12 cellular contexts compared by ENCODE assay signal in the genomic region with DNA sequence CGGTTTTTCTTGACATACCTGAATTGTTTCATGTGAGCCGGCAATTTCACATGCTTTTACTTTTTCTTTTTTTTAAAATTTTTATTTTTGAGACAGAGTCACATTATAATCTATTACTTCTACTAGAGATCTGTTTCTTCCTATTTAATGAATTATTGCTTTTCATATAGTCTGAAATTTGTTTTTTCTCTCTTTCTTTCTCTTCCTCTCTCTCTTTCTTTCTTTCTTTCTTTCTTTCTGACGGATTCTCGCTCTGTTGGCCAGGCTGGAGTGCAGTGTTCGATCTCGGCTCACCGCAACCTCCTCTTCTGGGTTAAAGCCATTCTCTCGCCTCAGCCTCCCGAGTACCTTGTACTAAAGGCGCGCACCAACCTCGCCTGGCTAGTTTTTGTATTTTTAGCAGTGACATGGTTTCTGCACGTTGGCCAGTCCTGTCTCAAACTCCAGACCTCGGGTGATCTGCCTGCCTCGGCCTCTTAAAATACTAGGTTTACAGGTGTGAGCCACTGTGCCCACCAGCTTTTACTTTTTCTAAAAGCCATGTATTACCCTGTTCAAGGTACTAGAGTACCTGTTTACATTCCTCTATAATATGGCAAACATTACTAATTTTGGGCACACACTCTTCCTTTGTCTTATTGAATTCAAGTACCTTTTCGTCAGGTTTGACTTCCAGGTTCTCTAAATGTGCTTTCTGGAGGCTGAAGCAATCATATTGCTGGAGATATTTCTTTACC.
DNase-seq lines count a peak whose midpoint lies in the region; ATAC-seq, FAIRE-seq and TF ChIP-seq lines count a peak whose summit lies in the region.
"Had no signal": no experiment of that assay in that cellular context is flagged by ENCODE, and none has a peak within 500 bp of the region (broad histone marks: within the 10 kb centered on the region; RNA-seq: fewer than 3 reads in every experiment).

No MANE protein-coding gene starts in this region.

- H3K27me3 Mint-ChIP-seq in activated naive CD8-positive, alpha-beta T cell treated with anti-CD3 and anti-CD28 coated beads, Interleukin-2, amount 50 U/mL, for 24 hours: peaks cover 63% of the 10 kb centered on the region
- peaks cover 20 to 62% (median 56%) of the 10 kb centered on the region in 5 donors for H3K27me3 Mint-ChIP-seq in naive thymus-derived CD4-positive, alpha-beta T cell

- no peak for TF ChIP-seq POLR2A in H54 (IDR thresholded peaks at IDR 0.05; ENCODE audit: low read depth, low read length)

- FAIRE-seq in H54 (lab: Jason Lieb, UNC): no peak

- H3K4me3 ChIP-seq in BJ (ENCODE audit: low read depth, low read length): peak overlapping the region; percentile 44
- peak overlapping the region; percentile 61 for H3K4me3 ChIP-seq in HFF-Myc (replicated peaks; ENCODE audit: low read depth, low read length)
- no peak overlapping the region for H3K4me3 ChIP-seq in naive thymus-derived CD4-positive, alpha-beta T cell (ENCODE audit: low read length)

- peaks cover 30% of the 10 kb centered on the region for H3K4me1 Mint-ChIP-seq in activated naive CD8-positive, alpha-beta T cell treated with anti-CD3 and anti-CD28 coated beads, Interleukin-2, amount 50 U/mL, for 24 hours
- H3K4me1 Mint-ChIP-seq in naive thymus-derived CD4-positive, alpha-beta T cell: peaks cover 24 to 34% (median 30%) of the 10 kb centered on the region in 7 donors

- no peak for TF ChIP-seq CTCF in BJ (IDR thresholded peaks at IDR 0.05; ENCODE audit: insufficient read depth, low read depth, low read length)
- TF ChIP-seq CTCF in HFF-Myc (IDR thresholded peaks at IDR 0.05; ENCODE audit: low read depth, low read length, missing control alignments): no peak

- no peak for DNase-seq in BJ (ENCODE audit: low read depth)
- no peak for DNase-seq in HFF-Myc (ENCODE audit: extremely low read depth, low read depth)
- no peak for DNase-seq in activated naive CD8-positive, alpha-beta T cell treated with anti-CD3 and anti-CD28 coated beads, Interleukin-2, amount 50 U/mL, for 24 hours
- DNase-seq in naive thymus-derived CD4-positive, alpha-beta T cell: no peak
- no peak for DNase-seq in HuH-7.5 (ENCODE audit: low spot score)
- no peak for DNase-seq in caudate nucleus (lab: John Stamatoyannopoulos, UW)
- no peak for DNase-seq in H54 (ENCODE audit: insufficient read length, low spot score)
- no peak for DNase-seq in NCI-H1417 treated with DMSO at 0.1 percent for 48 hours (lab: John Stamatoyannopoulos, UW)
- DNase-seq: activated CD4-positive, alpha-beta T cell treated with anti-CD3 and anti-CD28 coated beads, Interleukin-2, amount 50 U/mL, for 1 hour; cerebellar nuclear complex; OCI-M1 had no signal

- ATAC-seq in activated naive CD8-positive, alpha-beta T cell treated with anti-CD3 and anti-CD28 coated beads, Interleukin-2, amount 50 U/mL, for 24 hours: no peak
- ATAC-seq in naive thymus-derived CD4-positive, alpha-beta T cell: no peak

- no peaks in the 10 kb centered on the region for H3K9me3 Mint-ChIP-seq in activated naive CD8-positive, alpha-beta T cell treated with anti-CD3 and anti-CD28 coated beads, Interleukin-2, amount 50 U/mL, for 24 hours
- H3K9me3 Mint-ChIP-seq in naive thymus-derived CD4-positive, alpha-beta T cell: peaks cover 0 to 10% (median 0%) of the 10 kb centered on the region in 11 donors

- H3K27ac Mint-ChIP-seq in activated naive CD8-positive, alpha-beta T cell treated with anti-CD3 and anti-CD28 coated beads, Interleukin-2, amount 50 U/mL, for 24 hours: peak overlapping the region; percentile 12
- H3K27ac Mint-ChIP-seq in naive thymus-derived CD4-positive, alpha-beta T cell: no peak overlapping the region

- H3K9me3 ChIP-seq in naive thymus-derived CD4-positive, alpha-beta T cell (ENCODE audit: control insufficient read depth in 2 of 3, low read length in 3 of 3): no peaks in the 10 kb centered on the region
- H3K9me3 ChIP-seq: vagina had no signal

- POLR2A ChIA-PET in BJ (lab: Charles Lee): no interaction called here
- POLR2A ChIA-PET in naive thymus-derived CD4-positive, alpha-beta T cell (lab: Charles Lee): no interaction called here

- H3K36me3 Mint-ChIP-seq in activated naive CD8-positive, alpha-beta T cell treated with anti-CD3 and anti-CD28 coated beads, Interleukin-2, amount 50 U/mL, for 24 hours (ENCODE audit: low read depth): no peaks in the 10 kb centered on the region
- H3K36me3 Mint-ChIP-seq in naive thymus-derived CD4-positive, alpha-beta T cell: peaks cover 0 to 5% (median 0%) of the 10 kb centered on the region in 5 donors

- intact Hi-C loops in naive thymus-derived CD4-positive, alpha-beta T cell (cut with micrococcal nuclease): no loop called here

- peaks cover 25 to 26% of the 10 kb centered on the region in 2 donors for H3K4me1 ChIP-seq in naive thymus-derived CD4-positive, alpha-beta T cell (ENCODE audit: control insufficient read depth in 2 of 2, insufficient read depth in 2 of 2, low read length in 2 of 2)

- no peak overlapping the region for H3K27ac ChIP-seq in naive thymus-derived CD4-positive, alpha-beta T cell (ENCODE audit: low read depth, low read length)
- H3K27ac ChIP-seq in caudate nucleus (ENCODE audit: low read depth, low read length): no peak overlapping the region
- H3K27ac ChIP-seq: vagina had no signal

- H3K4me3 Mint-ChIP-seq in activated naive CD8-positive, alpha-beta T cell treated with anti-CD3 and anti-CD28 coated beads, Interleukin-2, amount 50 U/mL, for 24 hours: peak overlapping the region; percentile 88
- H3K4me3 Mint-ChIP-seq in naive thymus-derived CD4-positive, alpha-beta T cell: peak overlapping the region in 9 of 10 donors; percentile 86 to 99 (median 96)

- H3K36me3 ChIP-seq in BJ (ENCODE audit: control insufficient read depth, insufficient read depth, low read length): no peaks in the 10 kb centered on the region
- no peaks in the 10 kb centered on the region for H3K36me3 ChIP-seq in naive thymus-derived CD4-positive, alpha-beta T cell (ENCODE audit: control insufficient read depth in 2 of 3, insufficient read depth in 3 of 3, low read length in 3 of 3)
- H3K36me3 ChIP-seq: vagina had no signal

- CTCF ChIA-PET in BJ (lab: Yijun Ruan, JAX): interaction anchor here (0.7 kb wide), 1 partner anchor 16 kb away, joined by 5 read pairs; no protein-coding TSS in a partner anchor
- CTCF ChIA-PET in naive thymus-derived CD4-positive, alpha-beta T cell (lab: Charles Lee): no interaction called here

- H3K27me3 ChIP-seq in BJ (ENCODE audit: control insufficient read depth, insufficient read depth, low read length): no peaks in the 10 kb centered on the region
- peaks cover 3 to 47% of the 10 kb centered on the region in 2 donors for H3K27me3 ChIP-seq in naive thymus-derived CD4-positive, alpha-beta T cell (ENCODE audit: control insufficient read depth in 2 of 2, insufficient read depth in 2 of 2, low read length in 2 of 2)
- H3K27me3 ChIP-seq: vagina had no signal
